Comparison of ENCODE assay signal across 2 cellular contexts in the genomic region with DNA sequence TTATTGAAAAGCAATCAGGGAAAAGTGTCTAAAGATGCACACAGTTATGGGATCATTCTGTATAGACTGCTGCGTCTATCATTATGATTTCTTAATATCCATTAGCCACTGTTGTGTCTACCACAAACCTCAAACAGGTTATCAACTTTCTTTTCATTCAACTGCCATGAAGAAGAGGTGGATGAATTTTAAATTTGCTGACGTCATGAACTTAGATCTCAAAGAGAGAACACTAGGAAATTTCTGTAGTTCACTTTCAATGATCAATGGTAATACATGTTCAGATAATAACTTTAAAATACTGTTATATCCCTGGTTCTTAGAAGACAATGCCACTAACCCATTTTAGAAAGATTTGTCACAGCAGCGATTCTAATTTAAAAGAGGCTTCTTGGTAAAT.
TF ChIP-seq lines count a peak whose summit lies in the region.

No MANE protein-coding gene starts in this region.

TF ChIP-seq in HepG2, 621 proteins besides CTCF, POLR2A, EP300 and RAD21:
- no peak for TF ChIP-seq KAT8 (CRISPR knock-in tag; IDR thresholded peaks at IDR 0.05)
- TF ChIP-seq ZNF883 (CRISPR knock-in tag; IDR thresholded peaks at IDR 0.05; ENCODE audit: not compliant biosample characterization) = no peak
- TF ChIP-seq, protein P1, sequence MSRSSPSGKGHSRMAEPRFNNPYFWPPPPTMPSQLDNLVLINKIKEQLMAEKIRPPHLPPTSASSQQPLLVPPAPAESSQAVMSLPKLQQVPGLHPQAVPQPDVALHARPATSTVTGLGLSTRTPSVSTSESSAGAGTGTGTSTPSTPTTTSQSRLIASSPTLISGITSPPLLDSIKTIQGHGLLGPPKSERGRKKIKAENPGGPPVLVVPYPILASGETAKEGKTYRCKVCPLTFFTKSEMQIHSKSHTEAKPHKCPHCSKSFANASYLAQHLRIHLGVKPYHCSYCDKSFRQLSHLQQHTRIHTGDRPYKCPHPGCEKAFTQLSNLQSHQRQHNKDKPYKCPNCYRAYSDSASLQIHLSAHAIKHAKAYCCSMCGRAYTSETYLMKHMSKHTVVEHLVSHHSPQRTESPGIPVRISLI (CRISPR knock-in tag; IDR thresholded peaks at IDR 0.05; ENCODE audit: borderline replicate concordance) = no peak
- no peak for TF ChIP-seq ZNF432 (CRISPR knock-in tag; IDR thresholded peaks at IDR 0.05; ENCODE audit: borderline replicate concordance)
- TF ChIP-seq, protein P2, sequence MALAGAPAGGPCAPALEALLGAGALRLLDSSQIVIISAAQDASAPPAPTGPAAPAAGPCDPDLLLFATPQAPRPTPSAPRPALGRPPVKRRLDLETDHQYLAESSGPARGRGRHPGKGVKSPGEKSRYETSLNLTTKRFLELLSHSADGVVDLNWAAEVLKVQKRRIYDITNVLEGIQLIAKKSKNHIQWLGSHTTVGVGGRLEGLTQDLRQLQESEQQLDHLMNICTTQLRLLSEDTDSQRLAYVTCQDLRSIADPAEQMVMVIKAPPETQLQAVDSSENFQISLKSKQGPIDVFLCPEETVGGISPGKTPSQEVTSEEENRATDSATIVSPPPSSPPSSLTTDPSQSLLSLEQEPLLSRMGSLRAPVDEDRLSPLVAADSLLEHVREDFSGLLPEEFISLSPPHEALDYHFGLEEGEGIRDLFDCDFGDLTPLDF (CRISPR knock-in tag; IDR thresholded peaks at IDR 0.05) = no peak
- TF ChIP-seq TEAD2 (CRISPR knock-in tag; IDR thresholded peaks at IDR 0.05) = no peak
- no peak for TF ChIP-seq NR1H2 (CRISPR knock-in tag; IDR thresholded peaks at IDR 0.05; ENCODE audit: borderline replicate concordance, low read depth)
- TF ChIP-seq MAFK (conservative IDR thresholded peaks at IDR 0.05 in 1 of 2, IDR thresholded peaks at IDR 0.05 in 1 of 2; ENCODE audit: low read length in 2 of 2) = peak; percentile 91 to 95
- TF ChIP-seq ZNF747 (CRISPR knock-in tag; IDR thresholded peaks at IDR 0.05; ENCODE audit: borderline replicate concordance) = no peak
- TF ChIP-seq ATF7 (IDR thresholded peaks at IDR 0.05) = peak; percentile 84
- TF ChIP-seq ATF7 (CRISPR knock-in tag; IDR thresholded peaks at IDR 0.05) = no peak
- peak; percentile 90 for TF ChIP-seq CREB1 (IDR thresholded peaks at IDR 0.05)
- no peak for TF ChIP-seq CREB1 (CRISPR knock-in tag; IDR thresholded peaks at IDR 0.05)
- no peak for TF ChIP-seq GFI1 (CRISPR knock-in tag; IDR thresholded peaks at IDR 0.05; ENCODE audit: borderline replicate concordance)
- TF ChIP-seq MAFF (IDR thresholded peaks at IDR 0.05; ENCODE audit: low read depth, low read length) = peak; percentile 91
- TF ChIP-seq ZNF605 (CRISPR knock-in tag; IDR thresholded peaks at IDR 0.05) = no peak
- TF ChIP-seq, protein P3, sequence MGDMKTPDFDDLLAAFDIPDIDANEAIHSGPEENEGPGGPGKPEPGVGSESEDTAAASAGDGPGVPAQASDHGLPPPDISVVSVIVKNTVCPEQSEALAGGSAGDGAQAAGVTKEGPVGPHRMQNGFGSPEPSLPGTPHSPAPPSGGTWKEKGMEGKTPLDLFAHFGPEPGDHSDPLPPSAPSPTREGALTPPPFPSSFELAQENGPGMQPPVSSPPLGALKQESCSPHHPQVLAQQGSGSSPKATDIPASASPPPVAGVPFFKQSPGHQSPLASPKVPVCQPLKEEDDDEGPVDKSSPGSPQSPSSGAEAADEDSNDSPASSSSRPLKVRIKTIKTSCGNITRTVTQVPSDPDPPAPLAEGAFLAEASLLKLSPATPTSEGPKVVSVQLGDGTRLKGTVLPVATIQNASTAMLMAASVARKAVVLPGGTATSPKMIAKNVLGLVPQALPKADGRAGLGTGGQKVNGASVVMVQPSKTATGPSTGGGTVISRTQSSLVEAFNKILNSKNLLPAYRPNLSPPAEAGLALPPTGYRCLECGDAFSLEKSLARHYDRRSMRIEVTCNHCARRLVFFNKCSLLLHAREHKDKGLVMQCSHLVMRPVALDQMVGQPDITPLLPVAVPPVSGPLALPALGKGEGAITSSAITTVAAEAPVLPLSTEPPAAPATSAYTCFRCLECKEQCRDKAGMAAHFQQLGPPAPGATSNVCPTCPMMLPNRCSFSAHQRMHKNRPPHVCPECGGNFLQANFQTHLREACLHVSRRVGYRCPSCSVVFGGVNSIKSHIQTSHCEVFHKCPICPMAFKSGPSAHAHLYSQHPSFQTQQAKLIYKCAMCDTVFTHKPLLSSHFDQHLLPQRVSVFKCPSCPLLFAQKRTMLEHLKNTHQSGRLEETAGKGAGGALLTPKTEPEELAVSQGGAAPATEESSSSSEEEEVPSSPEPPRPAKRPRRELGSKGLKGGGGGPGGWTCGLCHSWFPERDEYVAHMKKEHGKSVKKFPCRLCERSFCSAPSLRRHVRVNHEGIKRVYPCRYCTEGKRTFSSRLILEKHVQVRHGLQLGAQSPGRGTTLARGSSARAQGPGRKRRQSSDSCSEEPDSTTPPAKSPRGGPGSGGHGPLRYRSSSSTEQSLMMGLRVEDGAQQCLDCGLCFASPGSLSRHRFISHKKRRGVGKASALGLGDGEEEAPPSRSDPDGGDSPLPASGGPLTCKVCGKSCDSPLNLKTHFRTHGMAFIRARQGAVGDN (CRISPR knock-in tag; IDR thresholded peaks at IDR 0.05) = no peak
- no peak for TF ChIP-seq ZNF773 (CRISPR knock-in tag; IDR thresholded peaks at IDR 0.05; ENCODE audit: borderline replicate concordance)
TF ChIP-seq in HepG2: peak in this region for 4.

TF ChIP-seq in IMR-90, 13 proteins besides CTCF, POLR2A, EP300 and RAD21:
- no peak for TF ChIP-seq BHLHE40 (IDR thresholded peaks at IDR 0.05; ENCODE audit: low read depth, low read length)
- TF ChIP-seq RCOR1 (IDR thresholded peaks at IDR 0.05; ENCODE audit: insufficient replicate concordance, low read length) = no peak
- no peak for TF ChIP-seq SMC3 (IDR thresholded peaks at IDR 0.05; ENCODE audit: low read depth, low read length)
- peak; percentile 73 for TF ChIP-seq MAFK (IDR thresholded peaks at IDR 0.05; ENCODE audit: low read depth, low read length)
